ENCODE assay signal across 22 cellular contexts in genomic region chr10:33254556-33255160, GRCh38.
"Had no signal": no experiment of that assay in that cellular context is flagged by ENCODE, and none has a peak within 500 bp of the region (broad histone marks: within the 10 kb centered on the region; RNA-seq: fewer than 3 reads in every experiment).

No MANE protein-coding gene starts in this region.

- DNase-seq: activated CD4-positive, alpha-beta T cell treated with anti-CD3 and anti-CD28 coated beads, Interleukin-2, amount 10 ng/mL, durations not matched to agents 7 days and 5 days; activated CD4-positive, CD25-positive, alpha-beta regulatory T cell; activated CD8-positive, alpha-beta memory T cell treated with anti-CD3 and anti-CD28 coated beads for 24 hours; activated naive CD4-positive, alpha-beta T cell; activated naive CD8-positive, alpha-beta T cell treated with anti-CD3 and anti-CD28 coated beads, Interleukin-2, amount 10 ng/mL, durations not matched to agents 7 days and 5 days; anterior cingulate cortex; dorsolateral prefrontal cortex; endodermal cell; kidney glomerular epithelial cell; pancreas; retina; stimulated activated CD4-positive, alpha-beta T cell treated with anti-CD3 and anti-CD28 coated beads, Interleukin-15, amount 100 ng/mL, for 24 hours; stimulated activated CD4-positive, alpha-beta T cell treated with anti-CD3 and anti-CD28 coated beads, Interleukin-4, amount 100 ng/mL, for 4 hours; stimulated activated CD8-positive, alpha-beta memory T cell treated with anti-CD3 and anti-CD28 coated beads, Interleukin-4, amount 100 ng/mL, for 48 hours; stimulated activated naive CD8-positive, alpha-beta T cell treated with anti-CD3 and anti-CD28 coated beads, Interleukin-15, Interleukin-2, amounts not matched to agents 100 U/mL and 50 U/mL, for 24 hours; SW 1271 had no signal

- ATAC-seq: esophagus mucosa; pancreas; stimulated activated naive CD8-positive, alpha-beta T cell treated with anti-CD3 and anti-CD28 coated beads, Interleukin-15, Interleukin-2, amounts not matched to agents 100 U/mL and 50 U/mL, for 24 hours had no signal

- FAIRE-seq: bronchial epithelial cell, pancreas had no signal

- H3K27me3 Mint-ChIP-seq: type B pancreatic cell had no signal

- H3K36me3 ChIP-seq: neural progenitor cell had no signal

- H2AFZ ChIP-seq: neural progenitor cell had no signal

- H3K4me2 ChIP-seq: neural progenitor cell had no signal

- H3K27me3 ChIP-seq: neural progenitor cell, pancreas, suprapubic skin had no signal

- H3K4me3 Mint-ChIP-seq: activated CD4-positive, alpha-beta T cell treated with anti-CD3 and anti-CD28 coated beads, Interleukin-2, amount 10 ng/mL, durations not matched to agents 7 days and 5 days; activated naive CD8-positive, alpha-beta T cell treated with anti-CD3 and anti-CD28 coated beads, Interleukin-2, amount 10 ng/mL, durations not matched to agents 7 days and 5 days; activated T-helper 1 cell treated with anti-CD3 and anti-CD28 coated beads, Interleukin-12 subunit alpha, Interleukin-12 subunit beta, Interleukin-2, Interleukin-4 antibody, amounts not matched to agents 30 ng/mL and 10 ng/mL and 1 ng/mL, durations not matched to agents 14 hours and 24 hours and 36 hours; endodermal cell; neural progenitor cell; type B pancreatic cell had no signal

- H3K9me3 ChIP-seq: pancreas, suprapubic skin had no signal

- H3K27ac Mint-ChIP-seq: activated CD4-positive, alpha-beta T cell treated with anti-CD3 and anti-CD28 coated beads, Interleukin-2, amount 10 ng/mL, durations not matched to agents 7 days and 5 days; activated naive CD8-positive, alpha-beta T cell treated with anti-CD3 and anti-CD28 coated beads, Interleukin-2, amount 10 ng/mL, durations not matched to agents 7 days and 5 days; activated T-helper 1 cell treated with anti-CD3 and anti-CD28 coated beads, Interleukin-12 subunit alpha, Interleukin-12 subunit beta, Interleukin-2, Interleukin-4 antibody, amounts not matched to agents 30 ng/mL and 10 ng/mL and 1 ng/mL, durations not matched to agents 14 hours and 24 hours and 36 hours; neural progenitor cell; type B pancreatic cell had no signal

- H3K27ac ChIP-seq: dorsolateral prefrontal cortex, neural progenitor cell, pancreas, suprapubic skin had no signal

- H3K9me3 Mint-ChIP-seq: neural progenitor cell had no signal

- H3K4me3 ChIP-seq: dorsolateral prefrontal cortex, neural progenitor cell, pancreas, suprapubic skin had no signal

- H3K9ac ChIP-seq: neural progenitor cell had no signal
